Comparison of ENCODE assay signal across 12 cellular contexts in genomic region chr11:45213316-45213665, GRCh38.
DNase-seq lines count a peak whose midpoint lies in the region; ATAC-seq and TF ChIP-seq lines count a peak whose summit lies in the region.
"Had no signal": no experiment of that assay in that cellular context is flagged by ENCODE, and none has a peak within 500 bp of the region (broad histone marks: within the 10 kb centered on the region; RNA-seq: fewer than 3 reads in every experiment).

No MANE protein-coding gene starts in this region.

- peaks cover 26% of the 10 kb centered on the region for H3K4me1 ChIP-seq in hepatocyte (ENCODE audit: insufficient read depth)
- peaks cover 0 to 46% (median 39%) of the 10 kb centered on the region in 4 donors for H3K4me1 ChIP-seq in sigmoid colon
- no peaks in the 10 kb centered on the region for H3K4me1 ChIP-seq in SJCRH30

- DNase-seq in H7 (peak; percentile 50), hepatocyte (ENCODE audit: low spot score) (no peak), sigmoid colon (peak; percentile 58), NCI-H748 (lab: John Stamatoyannopoulos, UW; ENCODE audit: unreplicated experiment) (no peak), SJCRH30 (no peak)
- DNase-seq: CD8-positive, alpha-beta T cell; COR-L47; DMS153; GF-D8 had no signal

- no peak for TF ChIP-seq POLR2A in sigmoid colon (IDR thresholded peaks at IDR 0.05)

- H3K4me3 ChIP-seq in H7 (ENCODE audit: insufficient read depth, low read depth, low read length): no peak overlapping the region
- H3K4me3 ChIP-seq in hepatocyte: no peak overlapping the region
- H3K4me3 ChIP-seq in sigmoid colon: no peak overlapping the region
- H3K4me3 ChIP-seq in SJCRH30: no peak overlapping the region
- H3K4me3 ChIP-seq: GM23338 had no signal

- H3K9me2 ChIP-seq in hepatocyte (replicated peaks; ENCODE audit: insufficient read depth): no peaks in the 10 kb centered on the region

- intact Hi-C loops in sigmoid colon (cut with DNase I): no loop called here

- H3K9me3 ChIP-seq in hepatocyte (ENCODE audit: low read depth): no peaks in the 10 kb centered on the region
- no peaks in the 10 kb centered on the region for H3K9me3 ChIP-seq in sigmoid colon
- H3K9me3 ChIP-seq in SJCRH30 (replicated peaks): no peaks in the 10 kb centered on the region

- no peaks in the 10 kb centered on the region for H4K20me1 ChIP-seq in hepatocyte (ENCODE audit: insufficient read depth, poor library complexity, severe bottlenecking)

- H2AFZ ChIP-seq in hepatocyte: no peak overlapping the region
- H2AFZ ChIP-seq: GM23338 had no signal

- no peak overlapping the region for H3K27ac ChIP-seq in 22Rv1
- no peak overlapping the region for H3K27ac ChIP-seq in hepatocyte
- H3K27ac ChIP-seq in sigmoid colon: peak overlapping the region in 2 of 4 donors; percentile 22 to 95
- H3K27ac ChIP-seq in SJCRH30: no peak overlapping the region

- no peak overlapping the region for H3K4me2 ChIP-seq in hepatocyte
- H3K4me2 ChIP-seq: GM23338 had no signal

- no peaks in the 10 kb centered on the region for H3K27me3 ChIP-seq in H7 (ENCODE audit: control insufficient read depth, insufficient read depth, low read length)
- no peaks in the 10 kb centered on the region for H3K27me3 ChIP-seq in hepatocyte
- H3K27me3 ChIP-seq in sigmoid colon: no peaks in the 10 kb centered on the region
- H3K27me3 ChIP-seq in SJCRH30: no peaks in the 10 kb centered on the region

- 98% methylated on average over 12 of the region's 12 CpGs for WGBS in hepatocyte (ENCODE audit: low lambda C conversion rate, missing lambda C conversion rate)
- 93 to 95% methylated on average over 12 of the region's 12 CpGs for WGBS in sigmoid colon, 2 donors

- ATAC-seq in GM19452 (IDR thresholded peaks at IDR 0.05; ENCODE audit: unreplicated experiment): no peak
- ATAC-seq: CD8-positive, alpha-beta T cell had no signal

- H3K36me3 ChIP-seq in H7 (replicated peaks; ENCODE audit: control insufficient read depth, insufficient read depth, low read length): no peaks in the 10 kb centered on the region
- H3K36me3 ChIP-seq in hepatocyte (replicated peaks; ENCODE audit: insufficient read depth, low read depth): no peaks in the 10 kb centered on the region
- peaks cover 8 to 15% (median 12%) of the 10 kb centered on the region in 4 donors for H3K36me3 ChIP-seq in sigmoid colon
- H3K36me3 ChIP-seq in SJCRH30: peaks cover 4% of the 10 kb centered on the region; the same call in 1 of the 2 replicates

- no peak for TF ChIP-seq EP300 in sigmoid colon (IDR thresholded peaks at IDR 0.05)

- TF ChIP-seq CTCF in 22Rv1 (IDR thresholded peaks at IDR 0.05) (peak; percentile 16; the same call in 1 of the 2 replicates), hepatocyte (IDR thresholded peaks at IDR 0.05; ENCODE audit: poor library complexity) (peak; percentile 0), sigmoid colon (IDR thresholded peaks at IDR 0.05) (no peak)

- no peaks in the 10 kb centered on the region for H3K79me2 ChIP-seq in hepatocyte

Comparison
In these comparisons a context has a peak if more than half of its experiments do, and no peak if none do; other contexts are left out.
1. CTCF ChIP-seq: peak in 22Rv1 (single experiment) and hepatocyte (single experiment); none in sigmoid colon (0 of 4).
2. DNase-seq: peak in H7 (single experiment) and sigmoid colon (single experiment); none in hepatocyte (single experiment), NCI-H748 (single experiment) and SJCRH30 (0 of 2).